9 cellular contexts compared by ENCODE assay signal in the genomic region with DNA sequence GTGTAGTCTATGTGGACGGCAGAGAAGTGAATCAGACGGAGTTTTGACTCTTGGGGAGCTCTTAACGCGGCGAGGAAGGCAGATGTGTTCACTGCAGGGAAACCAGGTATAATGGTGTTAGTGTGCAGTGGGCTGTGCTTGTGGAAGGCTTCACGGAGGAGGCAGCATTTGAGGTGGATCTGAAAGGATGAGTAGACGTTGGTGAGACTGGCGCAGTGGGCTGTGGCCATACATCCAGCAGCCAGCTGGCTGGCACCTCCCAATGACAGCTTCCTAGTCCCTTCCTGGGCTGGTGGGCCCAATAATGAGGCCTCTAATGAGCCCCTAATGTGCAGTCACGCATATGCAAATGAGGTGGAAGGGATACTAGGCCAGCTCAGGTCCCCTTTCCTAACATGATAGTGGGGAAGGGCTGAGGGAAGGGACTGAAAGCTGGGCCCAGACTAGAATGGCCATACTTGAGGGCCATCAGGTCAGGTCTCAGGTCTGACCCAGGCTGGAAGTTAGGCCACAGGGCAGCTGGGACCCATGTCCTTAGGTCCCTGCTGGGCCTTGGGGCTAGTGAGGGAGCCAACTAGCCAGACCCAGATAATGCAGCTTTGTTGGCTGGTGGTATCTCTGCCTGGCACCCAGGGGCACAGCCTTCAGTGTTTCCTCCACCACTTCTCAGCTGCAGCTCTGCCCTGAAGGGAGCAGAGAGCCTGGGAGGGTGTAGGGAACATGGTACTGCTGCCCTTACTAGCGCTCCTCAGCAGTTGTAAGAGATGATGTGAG. TPM values are rescaled to one million over a fixed set of nuclear protein-coding genes. Genes with fewer than 3 reads are reported as not detected.
DNase-seq lines count a peak whose midpoint lies in the region; ATAC-seq and TF ChIP-seq lines count a peak whose summit lies in the region.
"Had no signal": no experiment of that assay in that cellular context is flagged by ENCODE, and none has a peak within 500 bp of the region (broad histone marks: within the 10 kb centered on the region; RNA-seq: fewer than 3 reads in every experiment).

No MANE protein-coding gene starts in this region.

- in situ Hi-C loops in Panc1 (cut with HindIII; ENCODE audit: low pct_unique_long_range_greater_than_20kb, low sequenced_read_pairs) = no loop called here

- H3K9me3 ChIP-seq in Panc1 (ENCODE audit: control insufficient read depth, insufficient read depth, low read depth, low read length) = no peaks in the 10 kb centered on the region
- no peaks in the 10 kb centered on the region for H3K9me3 ChIP-seq in ovary

- H3K9me3 Mint-ChIP-seq in endothelial cell (ENCODE audit: unreplicated experiment) (no peaks in the 10 kb centered on the region), progenitor cell of endocrine pancreas (ENCODE audit: low read depth) (no peaks in the 10 kb centered on the region)

- WGBS in ovary, 3 donors = 80 to 90% (median 85%) methylated on average over 10 of the region's 10 CpGs

- no TSS peak for BruUV-seq in Panc1 (replicated peaks; lab: Mats Ljungman, UMichigan)

- H3K27ac ChIP-seq in C4-2B (peak overlapping the region; percentile 84), Panc1 (ENCODE audit: low read length) (peak overlapping the region; percentile 81), ovary (peak overlapping the region; percentile 10 to 87)

- peaks cover 58% of the 10 kb centered on the region for H3K4me1 Mint-ChIP-seq in endothelial cell (ENCODE audit: unreplicated experiment)
- peaks cover 41% of the 10 kb centered on the region for H3K4me1 Mint-ChIP-seq in progenitor cell of endocrine pancreas (ENCODE audit: low read depth)

- H3K27me3 ChIP-seq in Panc1 (ENCODE audit: control insufficient read depth, insufficient read depth, low read length) (no peaks in the 10 kb centered on the region), ovary (no peaks in the 10 kb centered on the region)

- TF ChIP-seq CTCF in C4-2B (conservative IDR thresholded peaks at IDR 0.05) (no peak), Panc1 (IDR thresholded peaks at IDR 0.05) (no peak), endothelial cell (IDR thresholded peaks at IDR 0.05; ENCODE audit: unreplicated experiment) (no peak), ovary (IDR thresholded peaks at IDR 0.05) (no peak), progenitor cell of endocrine pancreas (IDR thresholded peaks at IDR 0.05; ENCODE audit: unreplicated experiment) (no peak)

- peak overlapping the region; percentile 27 for H3K4me3 Mint-ChIP-seq in endothelial cell (ENCODE audit: unreplicated experiment)
- H3K4me3 Mint-ChIP-seq in progenitor cell of endocrine pancreas (ENCODE audit: low read depth) = no peak overlapping the region

- H3K27ac Mint-ChIP-seq in endothelial cell (ENCODE audit: unreplicated experiment) (peak overlapping the region; percentile 99), progenitor cell of endocrine pancreas (no peak overlapping the region)

- H3K36me3 ChIP-seq in Panc1 (ENCODE audit: control insufficient read depth, insufficient read depth, low read length) (peaks cover 2% of the 10 kb centered on the region), ovary (no peaks in the 10 kb centered on the region)

- H3K36me3 Mint-ChIP-seq in endothelial cell (ENCODE audit: low read depth, unreplicated experiment) (peaks cover 38% of the 10 kb centered on the region), progenitor cell of endocrine pancreas (ENCODE audit: insufficient read depth) (peaks cover 6% of the 10 kb centered on the region)

- H3K4me1 ChIP-seq in Panc1 (ENCODE audit: control insufficient read depth, insufficient read depth, low read length) (peaks cover 53% of the 10 kb centered on the region), ovary (ENCODE audit: insufficient read depth) (peaks cover 25% of the 10 kb centered on the region)

- POLR2A ChIA-PET in Panc1 (lab: Charles Lee) = no interaction called here

- H3K4me3 ChIP-seq in Panc1 (ENCODE audit: low read depth in 2 of 2, low read length in 2 of 2) (no peak overlapping the region; a peak in 1 of 4 replicates), ovary (no peak overlapping the region)

- DNase-seq in Panc1 (ENCODE audit: low read depth, low spot score) = no peak
- DNase-seq in endothelial cell (ENCODE audit: low spot score) = no peak
- no peak for DNase-seq in ovary
- DNase-seq in progenitor cell of endocrine pancreas (ENCODE audit: low spot score, unreplicated experiment) = no peak
- DNase-seq in NCI-H146 treated with DMSO at 0.1 percent for 48 hours (lab: John Stamatoyannopoulos, UW; ENCODE audit: unreplicated experiment) = no peak
- DNase-seq in NCI-H82 treated with DMSO at 0.1 percent for 48 hours (lab: John Stamatoyannopoulos, UW; ENCODE audit: unreplicated experiment) = no peak
- DNase-seq: stimulated activated CD4-positive, alpha-beta T cell treated with anti-CD3 and anti-CD28 coated beads, Interleukin-4, amount 100 ng/mL, for 24 hours had no signal

- no peak for TF ChIP-seq EP300 in ovary (IDR thresholded peaks at IDR 0.05)

- ATAC-seq in Panc1 (no peak), GM18502 (IDR thresholded peaks at IDR 0.05; ENCODE audit: poor library complexity, unreplicated experiment) (no peak)

- TF ChIP-seq POLR2A in ovary (IDR thresholded peaks at IDR 0.05) = no peak

- CTCF ChIA-PET in Panc1 (lab: Charles Lee) = interaction anchor here (0.6 kb wide), 1 partner anchor 10 kb away, joined by 4 read pairs; the partner anchor contains the start of gene TRAPPC3

- H3K27me3 Mint-ChIP-seq in endothelial cell (ENCODE audit: unreplicated experiment) (peaks cover 12% of the 10 kb centered on the region), progenitor cell of endocrine pancreas (no peaks in the 10 kb centered on the region)

- intact Hi-C loops in Panc1 (cut with micrococcal nuclease; ENCODE audit: unreplicated experiment) (no loop called here), ovary (cut with DNase I) (loop anchor here in 3 of 4 donors (5.0 to 10.0 kb wide), 4 partner anchors 65 to 265 kb away; partner anchors contain the start of gene THRAP3 (in 1 of the 3))

RNA-seq across cellular contexts. Expression of gene MAP7D1, which starts 3.8 kb away (rescaled TPM):
- 212 TPM for total RNA-seq in Panc1 (2021; ENCODE audit: unreplicated experiment)
- 223 TPM for polyA plus RNA-seq in Panc1 (2012; ENCODE audit: insufficient read length)
- 189 TPM for total RNA-seq in endothelial cell (ENCODE audit: unreplicated experiment)
- total RNA-seq in ovary = 10 to 100 TPM; 34.9 to 99.1 (median 69.0) TPM
- 10 to 100 TPM; 31.4 to 44.3 TPM for polyA plus RNA-seq in ovary
- total RNA-seq in progenitor cell of endocrine pancreas = 98.0 and 109 TPM in 2 replicates

RNA-seq across cellular contexts. Expression of gene TRAPPC3, which starts 10.5 kb away (rescaled TPM):
- 98.7 TPM for total RNA-seq in Panc1 (2021; ENCODE audit: unreplicated experiment)
- polyA plus RNA-seq in Panc1 (2012; ENCODE audit: insufficient read length) = 150 TPM
- 50.7 TPM for total RNA-seq in endothelial cell (ENCODE audit: unreplicated experiment)
- total RNA-seq in ovary = 10 to 100 TPM; 42.3 to 49.6 (median 45.2) TPM
- polyA plus RNA-seq in ovary = 10 to 100 TPM; 44.0 to 94.6 TPM
- total RNA-seq in progenitor cell of endocrine pancreas = 61.0 and 63.6 TPM in 2 replicates

RNA-seq across cellular contexts. Expression of gene COL8A2, which starts 34.8 kb away (rescaled TPM):
- total RNA-seq in Panc1 (2021; ENCODE audit: unreplicated experiment) (1.2 TPM), endothelial cell (ENCODE audit: unreplicated experiment) (0.13 TPM), ovary (1 to 10 TPM; 2.5 to 6.2 (median 4.1) TPM), progenitor cell of endocrine pancreas (0.10 and 0.18 TPM in 2 replicates)
- polyA plus RNA-seq in Panc1 (2012; ENCODE audit: insufficient read length) = 1.9 TPM
- polyA plus RNA-seq in ovary = 1 to 10 TPM; 2.3 to 4.6 TPM
